Comparison of ENCODE assay signal across 8 cellular contexts in genomic region chr4:67332627-67333026, GRCh38.
DNase-seq lines count a peak whose midpoint lies in the region; ATAC-seq and TF ChIP-seq lines count a peak whose summit lies in the region.

No MANE protein-coding gene starts in this region.

- 42 to 57% methylated on average over 4 of the region's 4 CpGs for WGBS in lower leg skin, 2 donors

- no peak for TF ChIP-seq POLR2A in lower leg skin (IDR thresholded peaks at IDR 0.05)

- peak; percentile 29 for DNase-seq in ACHN
- peak; percentile 16 for DNase-seq in HT1080 (ENCODE audit: low read depth)
- peak; percentile 19 for DNase-seq in choroid plexus epithelial cell (ENCODE audit: low read depth)
- DNase-seq in effector memory CD8-positive, alpha-beta T cell, result no peak
- DNase-seq in activated naive CD8-positive, alpha-beta T cell treated with anti-CD3 and anti-CD28 coated beads, Interleukin-2, amount 50 U/mL, for 24 hours, result no peak
- no peak for DNase-seq in lower leg skin (ENCODE audit: low spot score in 2 of 2)
- no peak for DNase-seq in activated CD4-positive, alpha-beta T cell treated with anti-CD3 and anti-CD28 coated beads, Interleukin-2, amount 10 ng/mL, durations not matched to agents 24 days and 14 days

- no peak overlapping the region for H3K27ac Mint-ChIP-seq in effector memory CD8-positive, alpha-beta T cell
- H3K27ac Mint-ChIP-seq in activated naive CD8-positive, alpha-beta T cell treated with anti-CD3 and anti-CD28 coated beads, Interleukin-2, amount 50 U/mL, for 24 hours, result no peak overlapping the region
- H3K27ac Mint-ChIP-seq in activated CD4-positive, alpha-beta T cell treated with anti-CD3 and anti-CD28 coated beads, Interleukin-2, amount 10 ng/mL, durations not matched to agents 24 days and 14 days, result no peak overlapping the region

- H3K4me3 ChIP-seq in choroid plexus epithelial cell (ENCODE audit: low read depth, low read length) (no peak overlapping the region), lower leg skin (ENCODE audit: low read depth, poor library complexity, severe bottlenecking) (no peak overlapping the region)

- H3K27me3 Mint-ChIP-seq in effector memory CD8-positive, alpha-beta T cell, result peaks cover 6 to 8% of the 10 kb centered on the region in 2 donors
- H3K27me3 Mint-ChIP-seq in activated naive CD8-positive, alpha-beta T cell treated with anti-CD3 and anti-CD28 coated beads, Interleukin-2, amount 50 U/mL, for 24 hours, result peaks cover 23% of the 10 kb centered on the region
- peaks cover 9% of the 10 kb centered on the region for H3K27me3 Mint-ChIP-seq in activated CD4-positive, alpha-beta T cell treated with anti-CD3 and anti-CD28 coated beads, Interleukin-2, amount 10 ng/mL, durations not matched to agents 24 days and 14 days

- TF ChIP-seq CTCF in choroid plexus epithelial cell (conservative IDR thresholded peaks at IDR 0.05; ENCODE audit: low read depth, low read length), result peak; percentile 56
- TF ChIP-seq CTCF in lower leg skin (IDR thresholded peaks at IDR 0.05), result no peak

- ATAC-seq in GM19328 (IDR thresholded peaks at IDR 0.05; ENCODE audit: unreplicated experiment), result peak; percentile 64
- no peak for ATAC-seq in effector memory CD8-positive, alpha-beta T cell (replicated peaks)
- no peak for ATAC-seq in activated naive CD8-positive, alpha-beta T cell treated with anti-CD3 and anti-CD28 coated beads, Interleukin-2, amount 50 U/mL, for 24 hours

- no peaks in the 10 kb centered on the region for H3K36me3 Mint-ChIP-seq in effector memory CD8-positive, alpha-beta T cell (ENCODE audit: insufficient read depth)
- H3K36me3 Mint-ChIP-seq in activated naive CD8-positive, alpha-beta T cell treated with anti-CD3 and anti-CD28 coated beads, Interleukin-2, amount 50 U/mL, for 24 hours (ENCODE audit: low read depth), result no peaks in the 10 kb centered on the region
- no peaks in the 10 kb centered on the region for H3K36me3 Mint-ChIP-seq in activated CD4-positive, alpha-beta T cell treated with anti-CD3 and anti-CD28 coated beads, Interleukin-2, amount 10 ng/mL, durations not matched to agents 24 days and 14 days (ENCODE audit: low read depth)

- intact Hi-C loops in lower leg skin (cut with DNase I; ENCODE audit: low total_unique reads), result no loop called here
- intact Hi-C loops in activated CD4-positive, alpha-beta T cell treated with anti-CD3 and anti-CD28 coated beads, Interleukin-2, amount 10 ng/mL, durations not matched to agents 24 days and 14 days (cut with micrococcal nuclease), result no loop called here

- no peaks in the 10 kb centered on the region for H3K9me3 Mint-ChIP-seq in effector memory CD8-positive, alpha-beta T cell
- no peaks in the 10 kb centered on the region for H3K9me3 Mint-ChIP-seq in activated naive CD8-positive, alpha-beta T cell treated with anti-CD3 and anti-CD28 coated beads, Interleukin-2, amount 50 U/mL, for 24 hours
- H3K9me3 Mint-ChIP-seq in activated CD4-positive, alpha-beta T cell treated with anti-CD3 and anti-CD28 coated beads, Interleukin-2, amount 10 ng/mL, durations not matched to agents 24 days and 14 days, result no peaks in the 10 kb centered on the region

- no peak overlapping the region for H3K4me3 Mint-ChIP-seq in effector memory CD8-positive, alpha-beta T cell
- no peak overlapping the region for H3K4me3 Mint-ChIP-seq in activated naive CD8-positive, alpha-beta T cell treated with anti-CD3 and anti-CD28 coated beads, Interleukin-2, amount 50 U/mL, for 24 hours
- H3K4me3 Mint-ChIP-seq in activated CD4-positive, alpha-beta T cell treated with anti-CD3 and anti-CD28 coated beads, Interleukin-2, amount 10 ng/mL, durations not matched to agents 24 days and 14 days, result no peak overlapping the region

- H3K4me1 Mint-ChIP-seq in effector memory CD8-positive, alpha-beta T cell (ENCODE audit: low read depth in 2 of 2), result no peaks in the 10 kb centered on the region
- no peaks in the 10 kb centered on the region for H3K4me1 Mint-ChIP-seq in activated naive CD8-positive, alpha-beta T cell treated with anti-CD3 and anti-CD28 coated beads, Interleukin-2, amount 50 U/mL, for 24 hours
- no peaks in the 10 kb centered on the region for H3K4me1 Mint-ChIP-seq in activated CD4-positive, alpha-beta T cell treated with anti-CD3 and anti-CD28 coated beads, Interleukin-2, amount 10 ng/mL, durations not matched to agents 24 days and 14 days

- in situ Hi-C loops in ACHN (cut with HindIII; ENCODE audit: low pct_ligation_motif_present, low pct_unique_long_range_greater_than_20kb, low sequenced_read_pairs), result no loop called here

Comparison
In these comparisons a context has a peak if more than half of its experiments do, and no peak if none do; other contexts are left out.
1. DNase-seq: peak in ACHN (single experiment), HT1080 (single experiment) and choroid plexus epithelial cell (single experiment); none in effector memory CD8-positive, alpha-beta T cell (0 of 3), activated naive CD8-positive, alpha-beta T cell treated with anti-CD3 and anti-CD28 coated beads, Interleukin-2, amount 50 U/mL, for 24 hours (single experiment), lower leg skin (0 of 2) and activated CD4-positive, alpha-beta T cell treated with anti-CD3 and anti-CD28 coated beads, Interleukin-2, amount 10 ng/mL, durations not matched to agents 24 days and 14 days (single experiment).